ENCODE assay signal across 1 cellular context in genomic region chr19:55117636-55118391, GRCh38.
TF ChIP-seq lines count a peak whose summit lies in the region.

TSS of gene PPP1R12C (minus strand) at chr19:55117637. CDS start at chr19:55117543, 94 bp downstream.

TF ChIP-seq in A549, 52 proteins besides CTCF, POLR2A, EP300 and RAD21 (continued from another document):
- peak; percentile 29; the same call in 1 of the 3 replicates for TF ChIP-seq BCL3 (IDR thresholded peaks at IDR 0.05)
- no peak for TF ChIP-seq SMC3 (IDR thresholded peaks at IDR 0.05)
- no peak for TF ChIP-seq JUNB (IDR thresholded peaks at IDR 0.05)
- peak in 1 of 2 experiments; percentile 36; a peak in 3 of 5 replicates for TF ChIP-seq JUN (IDR thresholded peaks at IDR 0.05)
- TF ChIP-seq PBX3 (IDR thresholded peaks at IDR 0.05): no peak
- TF ChIP-seq ZSCAN20 (CRISPR knock-in tag; IDR thresholded peaks at IDR 0.05): no peak
- no peak for TF ChIP-seq CHD4 (IDR thresholded peaks at IDR 0.05; ENCODE audit: borderline replicate concordance)
- no peak for TF ChIP-seq MAZ (IDR thresholded peaks at IDR 0.05; ENCODE audit: borderline replicate concordance, low read depth, low read length)
- TF ChIP-seq SREBF2 (IDR thresholded peaks at IDR 0.05): no peak
- no peak for TF ChIP-seq ZFP36 (IDR thresholded peaks at IDR 0.05; ENCODE audit: borderline replicate concordance, partially characterized antibody)
- no peak for TF ChIP-seq KDM5A (IDR thresholded peaks at IDR 0.05)
- TF ChIP-seq FOSL2 (IDR thresholded peaks at IDR 0.05): no peak
- TF ChIP-seq FOSL2 (CRISPR knock-in tag; IDR thresholded peaks at IDR 0.05): no peak
- TF ChIP-seq MAX (IDR thresholded peaks at IDR 0.05): peak; percentile 56
- TF ChIP-seq MYC (IDR thresholded peaks at IDR 0.05; ENCODE audit: borderline replicate concordance, low read length): 0 out of 2 replicates have a peak, but pooled peaks have one; percentile 42
- no peak for TF ChIP-seq MAFK (IDR thresholded peaks at IDR 0.05; ENCODE audit: partially characterized antibody)
- no peak for TF ChIP-seq ZC3H11A (IDR thresholded peaks at IDR 0.05)
- no peak for TF ChIP-seq CEBPB (IDR thresholded peaks at IDR 0.05)
- no peak for TF ChIP-seq BHLHE40 (IDR thresholded peaks at IDR 0.05; ENCODE audit: low read depth, low read length)
- no peak for TF ChIP-seq HOXA7 (CRISPR knock-in tag; IDR thresholded peaks at IDR 0.05)
